ENCODE assay signal across 10 cellular contexts in the genomic region with DNA sequence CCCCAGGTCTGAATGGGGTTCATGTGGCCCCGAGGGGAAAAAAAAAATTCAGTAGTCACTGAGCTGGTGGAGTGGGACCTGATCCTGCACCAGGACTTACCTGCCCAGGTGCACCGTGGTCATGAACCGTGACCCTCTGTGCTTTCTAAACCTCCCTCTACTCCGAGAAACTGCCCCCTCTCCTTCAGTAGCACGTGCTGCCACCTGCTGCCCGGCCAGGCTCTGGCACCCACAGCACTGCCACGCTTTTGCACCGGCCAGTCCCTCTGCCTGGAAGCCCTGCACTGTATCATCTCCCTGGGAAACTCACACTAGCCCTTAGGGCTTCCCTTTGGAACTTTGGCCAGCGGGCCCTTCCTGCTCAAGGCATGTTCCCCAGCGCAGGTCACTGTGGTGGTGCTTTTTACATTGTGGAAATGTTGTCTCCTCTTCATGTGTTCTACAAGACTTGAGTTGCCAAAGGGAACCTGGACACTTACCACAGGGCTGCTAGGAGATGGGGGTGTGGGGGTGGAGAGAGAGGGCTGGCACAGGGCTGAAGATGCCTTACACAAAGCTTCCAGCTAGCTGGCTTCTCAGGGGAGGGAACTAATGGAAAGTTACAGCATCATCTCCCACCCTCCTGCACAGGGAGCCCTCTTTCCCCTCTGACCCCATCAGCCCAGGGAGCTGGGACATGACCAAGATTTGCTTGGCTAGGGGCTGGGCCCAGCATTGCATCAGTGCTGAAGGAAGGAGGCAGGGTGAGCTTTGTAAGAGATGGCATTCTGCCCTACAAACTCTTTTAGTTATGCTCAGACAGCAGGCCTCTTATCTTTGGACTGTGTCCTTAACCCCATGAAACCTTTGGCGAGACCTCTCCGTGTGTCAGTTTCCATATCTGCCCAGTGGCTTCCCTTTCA. TPM values are rescaled to one million over a fixed set of nuclear protein-coding genes. Genes with fewer than 3 reads are reported as not detected.
DNase-seq lines count a peak whose midpoint lies in the region; ATAC-seq and TF ChIP-seq lines count a peak whose summit lies in the region.
"Had no signal": no experiment of that assay in that cellular context is flagged by ENCODE, and none has a peak within 500 bp of the region (broad histone marks: within the 10 kb centered on the region; RNA-seq: fewer than 3 reads in every experiment).

No MANE protein-coding gene starts in this region.

- no peak overlapping the region for H3K4me2 ChIP-seq in osteoblast (ENCODE audit: insufficient read depth, low read length)

- no peak for ATAC-seq in natural killer cell

- H3K9me3 Mint-ChIP-seq in immature natural killer cell: no peaks in the 10 kb centered on the region
- H3K9me3 Mint-ChIP-seq in natural killer cell: no peaks in the 10 kb centered on the region
- H3K9me3 Mint-ChIP-seq: natural killer cell treated with Interleukin-12 subunit alpha and Interleukin-12 subunit beta and Interleukin-15 and Interleukin-18, amount 100 ng/mL, for 72 hours had no signal

- H3K79me2 ChIP-seq in osteoblast (ENCODE audit: insufficient read depth, low read length): no peaks in the 10 kb centered on the region

- H3K36me3 Mint-ChIP-seq in immature natural killer cell: no peaks in the 10 kb centered on the region
- no peaks in the 10 kb centered on the region for H3K36me3 Mint-ChIP-seq in natural killer cell
- H3K36me3 Mint-ChIP-seq: CD4-positive, CD25-positive, alpha-beta regulatory T cell; natural killer cell treated with Interleukin-12 subunit alpha and Interleukin-12 subunit beta and Interleukin-15 and Interleukin-18, amount 100 ng/mL, for 72 hours had no signal

- H4K20me1 ChIP-seq in osteoblast (ENCODE audit: insufficient read depth, low read length): no peaks in the 10 kb centered on the region

- H3K36me3 ChIP-seq in osteoblast (ENCODE audit: insufficient read depth, low read length): no peaks in the 10 kb centered on the region

- H3K4me1 ChIP-seq in osteoblast (ENCODE audit: insufficient read depth, low read length): no peaks in the 10 kb centered on the region

- H2AFZ ChIP-seq in osteoblast (ENCODE audit: low read length): no peak overlapping the region

- TF ChIP-seq CTCF in osteoblast (IDR thresholded peaks at IDR 0.05; ENCODE audit: extremely low read depth, low read depth, low read length) (peak; percentile 44), natural killer cell (IDR thresholded peaks at IDR 0.05) (no peak)

- H3K27ac Mint-ChIP-seq in immature natural killer cell (no peak overlapping the region), natural killer cell (no peak overlapping the region)
- H3K27ac Mint-ChIP-seq: CD4-positive, CD25-positive, alpha-beta regulatory T cell; natural killer cell treated with Interleukin-12 subunit alpha and Interleukin-12 subunit beta and Interleukin-15 and Interleukin-18, amount 100 ng/mL, for 72 hours had no signal

- H3K27me3 ChIP-seq in osteoblast (ENCODE audit: insufficient read depth, low read length): peaks cover 24% of the 10 kb centered on the region

- DNase-seq in NCI-H2196 (lab: John Stamatoyannopoulos, UW; ENCODE audit: unreplicated experiment) (peak; percentile 3), NCI-H2196 treated with DMSO at 0.1 percent for 48 hours (lab: John Stamatoyannopoulos, UW; ENCODE audit: unreplicated experiment) (no peak), NCI-H2029 (lab: John Stamatoyannopoulos, UW) (peak; percentile 69), ecto neural progenitor cell (ENCODE audit: low spot score) (peak; percentile 70), osteoblast (ENCODE audit: insufficient read length, low spot score, missing footprints) (peak; percentile 96), immature natural killer cell (no peak), natural killer cell (no peak), NCI-H1092 treated with DMSO at 0.1 percent for 48 hours (lab: John Stamatoyannopoulos, UW) (no peak)
- DNase-seq: CD4-positive, CD25-positive, alpha-beta regulatory T cell had no signal

- H3K27ac ChIP-seq in osteoblast (ENCODE audit: low read depth, low read length): no peak overlapping the region

- intact Hi-C loops in natural killer cell (cut with micrococcal nuclease): no loop called here

- H3K4me3 ChIP-seq in osteoblast (ENCODE audit: insufficient read depth, low read length): no peak overlapping the region

- no peaks in the 10 kb centered on the region for H3K9me3 ChIP-seq in osteoblast (ENCODE audit: low read depth, low read length)

- H3K4me3 Mint-ChIP-seq in immature natural killer cell (no peak overlapping the region), natural killer cell (no peak overlapping the region)
- H3K4me3 Mint-ChIP-seq: CD4-positive, CD25-positive, alpha-beta regulatory T cell; natural killer cell treated with Interleukin-12 subunit alpha and Interleukin-12 subunit beta and Interleukin-15 and Interleukin-18, amount 100 ng/mL, for 72 hours had no signal

- H3K4me1 Mint-ChIP-seq in immature natural killer cell (peaks cover 3 to 8% of the 10 kb centered on the region in 2 donors), natural killer cell (no peaks in the 10 kb centered on the region)

- H3K27me3 Mint-ChIP-seq in immature natural killer cell (ENCODE audit: low read depth in 3 of 3) (peaks cover 7 to 12% (median 7%) of the 10 kb centered on the region in 3 donors), natural killer cell (ENCODE audit: low read depth in 2 of 2) (peaks cover 28 to 29% of the 10 kb centered on the region in 2 donors)

RNA-seq across cellular contexts. Expression of a gene that starts 2.5 kb away (rescaled TPM):
- not detected in 2 replicates for total RNA-seq in osteoblast
- not detected for polyA plus RNA-seq in immature natural killer cell
- not detected for total RNA-seq in natural killer cell
- total RNA-seq: CD4-positive, CD25-positive, alpha-beta regulatory T cell; natural killer cell treated with Interleukin-12 subunit alpha and Interleukin-12 subunit beta and Interleukin-15 and Interleukin-18, amount 100 ng/mL, for 72 hours had no signal
- polyA plus RNA-seq: CD4-positive, CD25-positive, alpha-beta regulatory T cell had no signal

Comparison
In these comparisons a context has a peak if more than half of its experiments do, and no peak if none do; other contexts are left out.
1. DNase-seq: peak in NCI-H2196 (single experiment), NCI-H2029 (single experiment), ecto neural progenitor cell (single experiment) and osteoblast (single experiment); none in NCI-H2196 treated with DMSO at 0.1 percent for 48 hours (single experiment), immature natural killer cell (0 of 3), natural killer cell (single experiment) and NCI-H1092 treated with DMSO at 0.1 percent for 48 hours (single experiment).